In the genomic region with DNA sequence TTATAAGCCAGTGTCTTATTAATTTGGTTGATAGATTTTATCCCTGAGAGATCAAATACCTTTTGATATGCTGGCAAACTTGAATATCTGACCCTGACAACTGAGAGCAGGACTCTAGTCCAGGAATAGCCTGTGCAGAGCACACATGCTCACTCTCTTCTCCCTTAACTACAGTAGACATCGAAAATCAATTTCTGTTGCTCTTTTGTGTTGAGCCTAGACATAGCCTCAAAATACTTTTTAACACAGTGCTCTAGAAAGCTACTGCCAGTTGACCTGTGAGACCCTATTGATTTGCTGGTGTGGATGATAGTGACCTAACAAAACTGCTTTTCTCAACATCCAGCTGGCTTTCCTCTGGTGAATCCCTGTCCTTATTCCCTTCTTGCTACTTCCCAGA, we compare ENCODE assay signal across 10 cellular contexts.
"Had no signal": no experiment of that assay in that cellular context is flagged by ENCODE, and none has a peak within 500 bp of the region (broad histone marks: within the 10 kb centered on the region; RNA-seq: fewer than 3 reads in every experiment).

No MANE protein-coding gene starts in this region.

- DNase-seq: GM23248, GOT3, H7, HFFc6, IMR-90, KG1 had no signal

- H3K4me1 ChIP-seq: HAP-1 had no signal

- H3K36me3 ChIP-seq: HAP-1 had no signal

- ATAC-seq: HCT116, K562 had no signal

- H3K4me3 ChIP-seq: GM23248, HAP-1, K562 had no signal

- H3K27ac ChIP-seq: GM23248, HL-60 had no signal

- H3K9ac ChIP-seq: GM23248 had no signal

- H3K9me3 ChIP-seq: HAP-1 had no signal
